ENCODE assay signal across 1 cellular context in the genomic region with DNA sequence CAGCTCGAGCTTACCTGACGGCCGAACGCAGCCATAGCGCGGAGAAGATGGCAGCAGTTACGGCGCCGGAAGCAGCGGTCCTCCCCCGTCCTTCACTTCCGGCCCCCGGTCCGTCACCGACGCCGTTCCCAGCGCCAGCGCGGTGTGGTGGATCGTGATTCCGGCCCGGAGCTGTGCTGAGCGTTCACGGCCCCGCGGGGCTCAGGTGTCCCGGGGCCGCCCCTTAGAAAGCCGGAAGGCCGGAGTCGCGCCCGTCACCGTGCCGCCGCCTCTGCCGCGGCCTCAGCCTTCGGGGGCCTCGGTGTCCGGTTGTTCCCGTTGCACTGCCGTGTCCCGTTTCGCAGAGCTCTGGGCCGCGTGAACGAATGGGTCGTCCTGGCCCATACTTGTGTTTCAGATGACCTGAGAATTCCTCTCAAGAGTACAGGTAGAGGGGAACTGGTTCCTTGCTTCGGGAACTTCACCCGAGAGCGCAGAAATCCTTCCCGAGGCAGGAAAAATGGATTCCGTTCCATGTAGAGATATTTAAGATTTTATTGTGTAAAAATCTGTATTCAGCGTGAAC.
TF ChIP-seq lines count a peak whose summit lies in the region.

A gene with protein sequence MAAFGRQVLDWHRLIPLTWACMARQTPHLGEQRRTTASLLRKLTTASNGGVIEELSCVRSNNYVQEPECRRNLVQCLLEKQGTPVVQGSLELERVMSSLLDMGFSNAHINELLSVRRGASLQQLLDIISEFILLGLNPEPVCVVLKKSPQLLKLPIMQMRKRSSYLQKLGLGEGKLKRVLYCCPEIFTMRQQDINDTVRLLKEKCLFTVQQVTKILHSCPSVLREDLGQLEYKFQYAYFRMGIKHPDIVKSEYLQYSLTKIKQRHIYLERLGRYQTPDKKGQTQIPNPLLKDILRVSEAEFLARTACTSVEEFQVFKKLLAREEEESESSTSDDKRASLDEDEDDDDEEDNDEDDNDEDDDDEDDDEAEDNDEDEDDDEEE (minus strand): TSS at position 49 of the 565 bp plus-strand sequence. CDS start 14 bp downstream, at position 35.

TF ChIP-seq in HepG2, 621 proteins besides CTCF, POLR2A, EP300 and RAD21 (continued from another document and continues in another):
- peak; percentile 71; the same call in 1 of the 2 replicates for TF ChIP-seq ZC3H4 (CRISPR knock-in tag; IDR thresholded peaks at IDR 0.05; ENCODE audit: borderline replicate concordance)
- TF ChIP-seq MTA3 (CRISPR knock-in tag; IDR thresholded peaks at IDR 0.05): 0 out of 2 replicates have a peak, but pooled peaks have one; percentile 85
- TF ChIP-seq ZFP36L2 (CRISPR knock-in tag; IDR thresholded peaks at IDR 0.05): peak; percentile 97
- TF ChIP-seq, protein P1, sequence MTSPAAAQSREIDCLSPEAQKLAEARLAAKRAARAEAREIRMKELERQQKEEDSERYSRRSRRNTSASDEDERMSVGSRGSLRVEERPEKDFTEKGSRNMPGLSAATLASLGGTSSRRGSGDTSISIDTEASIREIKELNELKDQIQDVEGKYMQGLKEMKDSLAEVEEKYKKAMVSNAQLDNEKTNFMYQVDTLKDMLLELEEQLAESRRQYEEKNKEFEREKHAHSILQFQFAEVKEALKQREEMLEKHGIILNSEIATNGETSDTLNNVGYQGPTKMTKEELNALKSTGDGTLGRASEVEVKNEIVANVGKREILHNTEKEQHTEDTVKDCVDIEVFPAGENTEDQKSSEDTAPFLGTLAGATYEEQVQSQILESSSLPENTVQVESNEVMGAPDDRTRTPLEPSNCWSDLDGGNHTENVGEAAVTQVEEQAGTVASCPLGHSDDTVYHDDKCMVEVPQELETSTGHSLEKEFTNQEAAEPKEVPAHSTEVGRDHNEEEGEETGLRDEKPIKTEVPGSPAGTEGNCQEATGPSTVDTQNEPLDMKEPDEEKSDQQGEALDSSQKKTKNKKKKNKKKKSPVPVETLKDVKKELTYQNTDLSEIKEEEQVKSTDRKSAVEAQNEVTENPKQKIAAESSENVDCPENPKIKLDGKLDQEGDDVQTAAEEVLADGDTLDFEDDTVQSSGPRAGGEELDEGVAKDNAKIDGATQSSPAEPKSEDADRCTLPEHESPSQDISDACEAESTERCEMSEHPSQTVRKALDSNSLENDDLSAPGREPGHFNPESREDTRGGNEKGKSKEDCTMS (CRISPR knock-in tag; conservative IDR thresholded peaks at IDR 0.05): 0 out of 2 replicates have a peak, but pooled peaks have one; percentile 72
- peak; percentile 92; the same call in 1 of the 2 replicates for TF ChIP-seq TOPORS (CRISPR knock-in tag; IDR thresholded peaks at IDR 0.05)
- TF ChIP-seq ZNF782 (CRISPR knock-in tag; IDR thresholded peaks at IDR 0.05; ENCODE audit: borderline replicate concordance): peak; percentile 93
- peak; percentile 95 for TF ChIP-seq NFIB (CRISPR knock-in tag; IDR thresholded peaks at IDR 0.05; ENCODE audit: borderline replicate concordance)
- peak; percentile 100 for TF ChIP-seq ZNF451 (CRISPR knock-in tag; IDR thresholded peaks at IDR 0.05)
- TF ChIP-seq, protein P2, sequence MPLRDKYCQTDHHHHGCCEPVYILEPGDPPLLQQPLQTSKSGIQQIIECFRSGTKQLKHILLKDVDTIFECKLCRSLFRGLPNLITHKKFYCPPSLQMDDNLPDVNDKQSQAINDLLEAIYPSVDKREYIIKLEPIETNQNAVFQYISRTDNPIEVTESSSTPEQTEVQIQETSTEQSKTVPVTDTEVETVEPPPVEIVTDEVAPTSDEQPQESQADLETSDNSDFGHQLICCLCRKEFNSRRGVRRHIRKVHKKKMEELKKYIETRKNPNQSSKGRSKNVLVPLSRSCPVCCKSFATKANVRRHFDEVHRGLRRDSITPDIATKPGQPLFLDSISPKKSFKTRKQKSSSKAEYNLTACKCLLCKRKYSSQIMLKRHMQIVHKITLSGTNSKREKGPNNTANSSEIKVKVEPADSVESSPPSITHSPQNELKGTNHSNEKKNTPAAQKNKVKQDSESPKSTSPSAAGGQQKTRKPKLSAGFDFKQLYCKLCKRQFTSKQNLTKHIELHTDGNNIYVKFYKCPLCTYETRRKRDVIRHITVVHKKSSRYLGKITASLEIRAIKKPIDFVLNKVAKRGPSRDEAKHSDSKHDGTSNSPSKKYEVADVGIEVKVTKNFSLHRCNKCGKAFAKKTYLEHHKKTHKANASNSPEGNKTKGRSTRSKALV (CRISPR knock-in tag; IDR thresholded peaks at IDR 0.05): peak; percentile 95
- TF ChIP-seq, protein P3, sequence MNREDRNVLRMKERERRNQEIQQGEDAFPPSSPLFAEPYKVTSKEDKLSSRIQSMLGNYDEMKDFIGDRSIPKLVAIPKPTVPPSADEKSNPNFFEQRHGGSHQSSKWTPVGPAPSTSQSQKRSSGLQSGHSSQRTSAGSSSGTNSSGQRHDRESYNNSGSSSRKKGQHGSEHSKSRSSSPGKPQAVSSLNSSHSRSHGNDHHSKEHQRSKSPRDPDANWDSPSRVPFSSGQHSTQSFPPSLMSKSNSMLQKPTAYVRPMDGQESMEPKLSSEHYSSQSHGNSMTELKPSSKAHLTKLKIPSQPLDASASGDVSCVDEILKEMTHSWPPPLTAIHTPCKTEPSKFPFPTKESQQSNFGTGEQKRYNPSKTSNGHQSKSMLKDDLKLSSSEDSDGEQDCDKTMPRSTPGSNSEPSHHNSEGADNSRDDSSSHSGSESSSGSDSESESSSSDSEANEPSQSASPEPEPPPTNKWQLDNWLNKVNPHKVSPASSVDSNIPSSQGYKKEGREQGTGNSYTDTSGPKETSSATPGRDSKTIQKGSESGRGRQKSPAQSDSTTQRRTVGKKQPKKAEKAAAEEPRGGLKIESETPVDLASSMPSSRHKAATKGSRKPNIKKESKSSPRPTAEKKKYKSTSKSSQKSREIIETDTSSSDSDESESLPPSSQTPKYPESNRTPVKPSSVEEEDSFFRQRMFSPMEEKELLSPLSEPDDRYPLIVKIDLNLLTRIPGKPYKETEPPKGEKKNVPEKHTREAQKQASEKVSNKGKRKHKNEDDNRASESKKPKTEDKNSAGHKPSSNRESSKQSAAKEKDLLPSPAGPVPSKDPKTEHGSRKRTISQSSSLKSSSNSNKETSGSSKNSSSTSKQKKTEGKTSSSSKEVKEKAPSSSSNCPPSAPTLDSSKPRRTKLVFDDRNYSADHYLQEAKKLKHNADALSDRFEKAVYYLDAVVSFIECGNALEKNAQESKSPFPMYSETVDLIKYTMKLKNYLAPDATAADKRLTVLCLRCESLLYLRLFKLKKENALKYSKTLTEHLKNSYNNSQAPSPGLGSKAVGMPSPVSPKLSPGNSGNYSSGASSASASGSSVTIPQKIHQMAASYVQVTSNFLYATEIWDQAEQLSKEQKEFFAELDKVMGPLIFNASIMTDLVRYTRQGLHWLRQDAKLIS (CRISPR knock-in tag; IDR thresholded peaks at IDR 0.05): peak; percentile 98
- peak; percentile 99 for TF ChIP-seq ZNF772 (CRISPR knock-in tag; IDR thresholded peaks at IDR 0.05)
- peak; percentile 85 for TF ChIP-seq GFI1 (CRISPR knock-in tag; IDR thresholded peaks at IDR 0.05; ENCODE audit: borderline replicate concordance)
- peak; percentile 92; the same call in 1 of the 2 replicates for TF ChIP-seq PRMT3 (CRISPR knock-in tag; IDR thresholded peaks at IDR 0.05; ENCODE audit: borderline replicate concordance, low read depth)
- TF ChIP-seq ZNF253 (CRISPR knock-in tag; IDR thresholded peaks at IDR 0.05; ENCODE audit: borderline replicate concordance): 0 out of 2 replicates have a peak, but pooled peaks have one; percentile 82
- TF ChIP-seq, protein P4, sequence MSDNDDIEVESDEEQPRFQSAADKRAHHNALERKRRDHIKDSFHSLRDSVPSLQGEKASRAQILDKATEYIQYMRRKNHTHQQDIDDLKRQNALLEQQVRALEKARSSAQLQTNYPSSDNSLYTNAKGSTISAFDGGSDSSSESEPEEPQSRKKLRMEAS (IDR thresholded peaks at IDR 0.05): peak; percentile 97
- peak; percentile 99 for TF ChIP-seq ZNF781 (CRISPR knock-in tag; IDR thresholded peaks at IDR 0.05; ENCODE audit: borderline replicate concordance, not compliant biosample characterization)
- TF ChIP-seq DNMT1 (CRISPR knock-in tag; IDR thresholded peaks at IDR 0.05): peak; percentile 100
- TF ChIP-seq, protein P5, sequence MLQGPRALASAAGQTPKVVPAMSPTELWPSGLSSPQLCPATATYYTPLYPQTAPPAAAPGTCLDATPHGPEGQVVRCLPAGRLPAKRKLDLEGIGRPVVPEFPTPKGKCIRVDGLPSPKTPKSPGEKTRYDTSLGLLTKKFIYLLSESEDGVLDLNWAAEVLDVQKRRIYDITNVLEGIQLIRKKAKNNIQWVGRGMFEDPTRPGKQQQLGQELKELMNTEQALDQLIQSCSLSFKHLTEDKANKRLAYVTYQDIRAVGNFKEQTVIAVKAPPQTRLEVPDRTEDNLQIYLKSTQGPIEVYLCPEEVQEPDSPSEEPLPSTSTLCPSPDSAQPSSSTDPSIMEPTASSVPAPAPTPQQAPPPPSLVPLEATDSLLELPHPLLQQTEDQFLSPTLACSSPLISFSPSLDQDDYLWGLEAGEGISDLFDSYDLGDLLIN (CRISPR knock-in tag; IDR thresholded peaks at IDR 0.05; ENCODE audit: borderline replicate concordance): peak; percentile 94; the same call in 1 of the 2 replicates
- TF ChIP-seq KLF12 (CRISPR knock-in tag; IDR thresholded peaks at IDR 0.05; ENCODE audit: borderline replicate concordance): peak; percentile 97
- no peak; the same call in 1 of the 2 replicates for TF ChIP-seq ARID2 (CRISPR knock-in tag; IDR thresholded peaks at IDR 0.05; ENCODE audit: borderline replicate concordance)
- TF ChIP-seq NCOA5 (CRISPR knock-in tag; IDR thresholded peaks at IDR 0.05): no peak
- TF ChIP-seq ZSCAN21 (CRISPR knock-in tag; IDR thresholded peaks at IDR 0.05; ENCODE audit: borderline replicate concordance): peak; percentile 99
- TF ChIP-seq ATF1 (CRISPR knock-in tag; IDR thresholded peaks at IDR 0.05): peak; percentile 40; the same call in 1 of the 2 replicates
- peak; percentile 99 for TF ChIP-seq ZMAT3 (CRISPR knock-in tag; conservative IDR thresholded peaks at IDR 0.05)
- peak; percentile 99; the same call in 1 of the 2 replicates for TF ChIP-seq ZZZ3 (CRISPR knock-in tag; IDR thresholded peaks at IDR 0.05; ENCODE audit: borderline replicate concordance)
- TF ChIP-seq, protein P6, sequence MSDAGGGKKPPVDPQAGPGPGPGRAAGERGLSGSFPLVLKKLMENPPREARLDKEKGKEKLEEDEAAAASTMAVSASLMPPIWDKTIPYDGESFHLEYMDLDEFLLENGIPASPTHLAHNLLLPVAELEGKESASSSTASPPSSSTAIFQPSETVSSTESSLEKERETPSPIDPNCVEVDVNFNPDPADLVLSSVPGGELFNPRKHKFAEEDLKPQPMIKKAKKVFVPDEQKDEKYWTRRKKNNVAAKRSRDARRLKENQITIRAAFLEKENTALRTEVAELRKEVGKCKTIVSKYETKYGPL (CRISPR knock-in tag; IDR thresholded peaks at IDR 0.05): peak; percentile 54; the same call in 1 of the 2 replicates
- peak; percentile 100 for TF ChIP-seq ZNF556 (CRISPR knock-in tag; IDR thresholded peaks at IDR 0.05; ENCODE audit: borderline replicate concordance)
- TF ChIP-seq TGIF2 (CRISPR knock-in tag; IDR thresholded peaks at IDR 0.05): peak; percentile 98
- peak; percentile 71; the same call in 1 of the 2 replicates for TF ChIP-seq ZNF17 (CRISPR knock-in tag; IDR thresholded peaks at IDR 0.05)
- TF ChIP-seq TEAD3 (CRISPR knock-in tag; optimal IDR thresholded peaks at IDR 0.05; ENCODE audit: borderline replicate concordance): peak; percentile 93
- TF ChIP-seq, protein P7, sequence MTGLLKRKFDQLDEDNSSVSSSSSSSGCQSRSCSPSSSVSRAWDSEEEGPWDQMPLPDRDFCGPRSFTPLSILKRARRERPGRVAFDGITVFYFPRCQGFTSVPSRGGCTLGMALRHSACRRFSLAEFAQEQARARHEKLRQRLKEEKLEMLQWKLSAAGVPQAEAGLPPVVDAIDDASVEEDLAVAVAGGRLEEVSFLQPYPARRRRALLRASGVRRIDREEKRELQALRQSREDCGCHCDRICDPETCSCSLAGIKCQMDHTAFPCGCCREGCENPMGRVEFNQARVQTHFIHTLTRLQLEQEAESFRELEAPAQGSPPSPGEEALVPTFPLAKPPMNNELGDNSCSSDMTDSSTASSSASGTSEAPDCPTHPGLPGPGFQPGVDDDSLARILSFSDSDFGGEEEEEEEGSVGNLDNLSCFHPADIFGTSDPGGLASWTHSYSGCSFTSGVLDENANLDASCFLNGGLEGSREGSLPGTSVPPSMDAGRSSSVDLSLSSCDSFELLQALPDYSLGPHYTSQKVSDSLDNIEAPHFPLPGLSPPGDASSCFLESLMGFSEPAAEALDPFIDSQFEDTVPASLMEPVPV (CRISPR knock-in tag; IDR thresholded peaks at IDR 0.05): no peak; the same call in none of the 2 replicates
- TF ChIP-seq, protein P8, sequence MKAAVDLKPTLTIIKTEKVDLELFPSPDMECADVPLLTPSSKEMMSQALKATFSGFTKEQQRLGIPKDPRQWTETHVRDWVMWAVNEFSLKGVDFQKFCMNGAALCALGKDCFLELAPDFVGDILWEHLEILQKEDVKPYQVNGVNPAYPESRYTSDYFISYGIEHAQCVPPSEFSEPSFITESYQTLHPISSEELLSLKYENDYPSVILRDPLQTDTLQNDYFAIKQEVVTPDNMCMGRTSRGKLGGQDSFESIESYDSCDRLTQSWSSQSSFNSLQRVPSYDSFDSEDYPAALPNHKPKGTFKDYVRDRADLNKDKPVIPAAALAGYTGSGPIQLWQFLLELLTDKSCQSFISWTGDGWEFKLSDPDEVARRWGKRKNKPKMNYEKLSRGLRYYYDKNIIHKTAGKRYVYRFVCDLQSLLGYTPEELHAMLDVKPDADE (CRISPR knock-in tag; IDR thresholded peaks at IDR 0.05): no peak
- peak; percentile 68 for TF ChIP-seq ZNF629 (CRISPR knock-in tag; conservative IDR thresholded peaks at IDR 0.05)
- TF ChIP-seq GTF3A (CRISPR knock-in tag; conservative IDR thresholded peaks at IDR 0.05): 0 out of 2 replicates have a peak, but pooled peaks have one; percentile 24
